ENCODE assay signal across 1 cellular context in the genomic region with DNA sequence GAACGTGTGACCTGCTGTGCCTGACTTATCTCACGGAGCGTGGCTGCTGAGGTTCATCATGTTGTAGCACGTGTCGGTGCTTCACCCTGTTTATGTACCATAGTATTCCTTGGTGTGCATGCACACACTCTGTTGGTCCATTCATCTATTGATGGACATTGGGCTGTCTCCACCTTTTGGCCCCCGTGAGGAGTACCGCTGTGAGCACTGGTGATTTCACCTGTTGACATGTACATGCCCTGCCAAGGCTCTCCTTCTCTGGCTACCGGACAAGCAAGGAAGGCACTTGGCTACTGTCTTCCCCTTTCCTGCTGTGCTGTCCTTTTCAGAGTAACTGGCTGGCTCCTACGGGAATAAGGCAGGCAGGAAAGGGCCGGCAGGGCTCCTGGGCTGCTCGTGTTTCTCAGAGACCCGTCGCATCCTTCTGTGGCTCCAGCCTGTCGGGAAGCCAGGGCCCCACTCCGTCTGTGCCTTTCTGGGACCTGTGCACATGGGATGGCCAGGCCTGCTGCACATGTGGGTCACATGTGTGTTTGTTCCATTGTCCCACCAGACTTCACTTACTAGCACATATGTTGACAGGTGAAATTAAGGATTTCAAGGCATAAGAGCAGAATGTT.
TF ChIP-seq lines count a peak whose summit lies in the region.

No MANE protein-coding gene starts in this region.

TF ChIP-seq in IMR-90, 13 proteins besides CTCF, POLR2A, EP300 and RAD21:
- TF ChIP-seq, protein P1, sequence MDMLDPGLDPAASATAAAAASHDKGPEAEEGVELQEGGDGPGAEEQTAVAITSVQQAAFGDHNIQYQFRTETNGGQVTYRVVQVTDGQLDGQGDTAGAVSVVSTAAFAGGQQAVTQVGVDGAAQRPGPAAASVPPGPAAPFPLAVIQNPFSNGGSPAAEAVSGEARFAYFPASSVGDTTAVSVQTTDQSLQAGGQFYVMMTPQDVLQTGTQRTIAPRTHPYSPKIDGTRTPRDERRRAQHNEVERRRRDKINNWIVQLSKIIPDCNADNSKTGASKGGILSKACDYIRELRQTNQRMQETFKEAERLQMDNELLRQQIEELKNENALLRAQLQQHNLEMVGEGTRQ (IDR thresholded peaks at IDR 0.05; ENCODE audit: low read depth, low read length) = no peak
- no peak for TF ChIP-seq MAFK (IDR thresholded peaks at IDR 0.05; ENCODE audit: low read depth, low read length)
- TF ChIP-seq MAZ (IDR thresholded peaks at IDR 0.05; ENCODE audit: borderline replicate concordance, low read depth, low read length) = no peak
- TF ChIP-seq NFE2L2 (IDR thresholded peaks at IDR 0.05; ENCODE audit: low read depth, low read length) = no peak
- TF ChIP-seq MXI1 (IDR thresholded peaks at IDR 0.05; ENCODE audit: borderline replicate concordance, low read depth, low read length) = no peak
- no peak for TF ChIP-seq SMC3 (IDR thresholded peaks at IDR 0.05; ENCODE audit: low read depth, low read length)
- TF ChIP-seq RCOR1 (IDR thresholded peaks at IDR 0.05; ENCODE audit: insufficient replicate concordance, low read length) = no peak
- no peak for TF ChIP-seq CEBPB (IDR thresholded peaks at IDR 0.05; ENCODE audit: low read depth, low read length)
- no peak for TF ChIP-seq FOS (IDR thresholded peaks at IDR 0.05; ENCODE audit: low read depth, low read length)
- no peak for TF ChIP-seq BHLHE40 (IDR thresholded peaks at IDR 0.05; ENCODE audit: low read depth, low read length)
- no peak for TF ChIP-seq CHD1 (IDR thresholded peaks at IDR 0.05; ENCODE audit: low read depth, low read length)
- TF ChIP-seq RFX5 (IDR thresholded peaks at IDR 0.05; ENCODE audit: low read depth, low read length) = no peak
- TF ChIP-seq, protein P2, sequence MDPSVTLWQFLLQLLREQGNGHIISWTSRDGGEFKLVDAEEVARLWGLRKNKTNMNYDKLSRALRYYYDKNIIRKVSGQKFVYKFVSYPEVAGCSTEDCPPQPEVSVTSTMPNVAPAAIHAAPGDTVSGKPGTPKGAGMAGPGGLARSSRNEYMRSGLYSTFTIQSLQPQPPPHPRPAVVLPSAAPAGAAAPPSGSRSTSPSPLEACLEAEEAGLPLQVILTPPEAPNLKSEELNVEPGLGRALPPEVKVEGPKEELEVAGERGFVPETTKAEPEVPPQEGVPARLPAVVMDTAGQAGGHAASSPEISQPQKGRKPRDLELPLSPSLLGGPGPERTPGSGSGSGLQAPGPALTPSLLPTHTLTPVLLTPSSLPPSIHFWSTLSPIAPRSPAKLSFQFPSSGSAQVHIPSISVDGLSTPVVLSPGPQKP (IDR thresholded peaks at IDR 0.05; ENCODE audit: borderline replicate concordance, low read depth, low read length) = no peak
